13 cellular contexts compared by ENCODE assay signal in genomic region chr11:72432347-72433287, GRCh38. TPM values are rescaled to one million over a fixed set of nuclear protein-coding genes. Genes with fewer than 3 reads are reported as not detected.
DNase-seq lines count a peak whose midpoint lies in the region; ATAC-seq, FAIRE-seq and TF ChIP-seq lines count a peak whose summit lies in the region.
"Had no signal": no experiment of that assay in that cellular context is flagged by ENCODE, and none has a peak within 500 bp of the region (broad histone marks: within the 10 kb centered on the region; RNA-seq: fewer than 3 reads in every experiment).

No MANE protein-coding gene starts in this region.

- intact Hi-C loops in naive thymus-derived CD4-positive, alpha-beta T cell (cut with micrococcal nuclease): loop anchor here (5.0 kb wide), 6 partner anchors 100 to 645 kb away; no protein-coding TSS in a partner anchor

- H3K4me1 ChIP-seq in CD4-positive, CD25-positive, alpha-beta regulatory T cell (ENCODE audit: control insufficient read depth, insufficient read depth, low read length, poor library complexity, severe bottlenecking): peaks cover 20% of the 10 kb centered on the region
- peaks cover 12 to 13% of the 10 kb centered on the region in 2 donors for H3K4me1 ChIP-seq in naive thymus-derived CD4-positive, alpha-beta T cell (ENCODE audit: control insufficient read depth in 2 of 2, insufficient read depth in 2 of 2, low read length in 2 of 2)

- H3K9me3 Mint-ChIP-seq in CD4-positive, CD25-positive, alpha-beta regulatory T cell: no peaks in the 10 kb centered on the region
- no peaks in the 10 kb centered on the region for H3K9me3 Mint-ChIP-seq in activated naive CD8-positive, alpha-beta T cell treated with anti-CD3 and anti-CD28 coated beads, Interleukin-2, amount 10 ng/mL, durations not matched to agents 7 days and 5 days
- H3K9me3 Mint-ChIP-seq in naive thymus-derived CD4-positive, alpha-beta T cell: peaks cover 0 to 1% (median 0%) of the 10 kb centered on the region in 11 donors

- CTCF ChIA-PET in naive thymus-derived CD4-positive, alpha-beta T cell (lab: Charles Lee): interaction anchor here (0.6 kb wide), 1 partner anchor 354 kb away, joined by 3 read pairs; no protein-coding TSS in a partner anchor

- TF ChIP-seq CTCF in HL-60 (IDR thresholded peaks at IDR 0.05; ENCODE audit: insufficient read depth, low read length): no peak

- H3K27ac ChIP-seq in CD4-positive, CD25-positive, alpha-beta regulatory T cell (ENCODE audit: insufficient read depth, low read length, poor library complexity, severe bottlenecking): no peak overlapping the region
- peak overlapping the region; percentile 95 for H3K27ac ChIP-seq in HL-60 (replicated peaks)
- no peak overlapping the region for H3K27ac ChIP-seq in naive thymus-derived CD4-positive, alpha-beta T cell (ENCODE audit: low read depth, low read length)

- H3K9me3 ChIP-seq in CD4-positive, CD25-positive, alpha-beta regulatory T cell (ENCODE audit: control insufficient read depth in 2 of 2, low read length in 2 of 2): no peaks in the 10 kb centered on the region
- no peaks in the 10 kb centered on the region for H3K9me3 ChIP-seq in naive thymus-derived CD4-positive, alpha-beta T cell (ENCODE audit: control insufficient read depth in 2 of 3, low read length in 3 of 3)
- H3K9me3 ChIP-seq: tibial artery had no signal

- H3K36me3 ChIP-seq in CD4-positive, CD25-positive, alpha-beta regulatory T cell (ENCODE audit: control insufficient read depth, insufficient read depth, low read length): peaks cover 6% of the 10 kb centered on the region
- H3K36me3 ChIP-seq in naive thymus-derived CD4-positive, alpha-beta T cell (ENCODE audit: control insufficient read depth in 2 of 3, insufficient read depth in 3 of 3, low read length in 3 of 3): peaks cover 0 to 27% (median 0%) of the 10 kb centered on the region in 3 experiments

- no peak for FAIRE-seq in RCC 7860 (lab: Jason Lieb, UNC)
- FAIRE-seq: colon, frontal cortex had no signal

- ATAC-seq in CD4-positive, CD25-positive, alpha-beta regulatory T cell (ENCODE audit: low read depth in 2 of 2): no peak
- no peak for ATAC-seq in activated naive CD8-positive, alpha-beta T cell treated with anti-CD3 and anti-CD28 coated beads, Interleukin-2, amount 10 ng/mL, durations not matched to agents 7 days and 5 days (ENCODE audit: low read depth)
- no peak for ATAC-seq in naive thymus-derived CD4-positive, alpha-beta T cell
- ATAC-seq: left lobe of liver had no signal

- DNase-seq in CD4-positive, CD25-positive, alpha-beta regulatory T cell: no peak
- DNase-seq in HL-60 (ENCODE audit: low read depth in 1 of 2, low spot score in 1 of 2) (no peak), NCI-H82 (lab: John Stamatoyannopoulos, UW) (no peak), NCI-H2196 (lab: John Stamatoyannopoulos, UW; ENCODE audit: unreplicated experiment) (no peak), SW 1271 (lab: John Stamatoyannopoulos, UW) (no peak), RCC 7860 (ENCODE audit: low spot score) (no peak)
- no peak for DNase-seq in activated naive CD8-positive, alpha-beta T cell treated with anti-CD3 and anti-CD28 coated beads, Interleukin-2, amount 10 ng/mL, durations not matched to agents 7 days and 5 days
- DNase-seq in naive thymus-derived CD4-positive, alpha-beta T cell: no peak
- DNase-seq: T-helper 9 cell, tibial artery had no signal

- H3K27me3 ChIP-seq in CD4-positive, CD25-positive, alpha-beta regulatory T cell (ENCODE audit: control insufficient read depth, insufficient read depth, low read length): no peaks in the 10 kb centered on the region
- no peaks in the 10 kb centered on the region for H3K27me3 ChIP-seq in HL-60 (ENCODE audit: insufficient read depth, poor library complexity, severe bottlenecking)
- H3K27me3 ChIP-seq in naive thymus-derived CD4-positive, alpha-beta T cell (ENCODE audit: control insufficient read depth in 2 of 2, insufficient read depth in 2 of 2, low read length in 2 of 2): no peaks in the 10 kb centered on the region

- no peak overlapping the region for H3K4me3 ChIP-seq in CD4-positive, CD25-positive, alpha-beta regulatory T cell (ENCODE audit: low read depth, low read length)
- peak overlapping the region; percentile 76 for H3K4me3 ChIP-seq in HL-60 (replicated peaks; ENCODE audit: insufficient read depth, low read length)
- H3K4me3 ChIP-seq in naive thymus-derived CD4-positive, alpha-beta T cell (ENCODE audit: low read length): no peak overlapping the region

- POLR2A ChIA-PET in activated naive CD8-positive, alpha-beta T cell treated with anti-CD3 and anti-CD28 coated beads, Interleukin-2, amount 10 ng/mL, durations not matched to agents 7 days and 5 days (lab: Charles Lee): interaction anchor here (0.6 to 1.1 kb wide), 2 partner anchors 360 to 394 kb away, joined by 3 to 7 read pairs; no protein-coding TSS in a partner anchor
- POLR2A ChIA-PET in naive thymus-derived CD4-positive, alpha-beta T cell (lab: Charles Lee): no interaction called here

- peaks cover 8 to 44% (median 33%) of the 10 kb centered on the region in 4 donors for H3K4me1 Mint-ChIP-seq in CD4-positive, CD25-positive, alpha-beta regulatory T cell
- H3K4me1 Mint-ChIP-seq in activated naive CD8-positive, alpha-beta T cell treated with anti-CD3 and anti-CD28 coated beads, Interleukin-2, amount 10 ng/mL, durations not matched to agents 7 days and 5 days: peaks cover 35% of the 10 kb centered on the region
- H3K4me1 Mint-ChIP-seq in naive thymus-derived CD4-positive, alpha-beta T cell: peaks cover 15 to 42% (median 38%) of the 10 kb centered on the region in 7 donors

- peak overlapping the region; percentile 2 to 62 (median 5) for H3K27ac Mint-ChIP-seq in CD4-positive, CD25-positive, alpha-beta regulatory T cell
- H3K27ac Mint-ChIP-seq in activated naive CD8-positive, alpha-beta T cell treated with anti-CD3 and anti-CD28 coated beads, Interleukin-2, amount 10 ng/mL, durations not matched to agents 7 days and 5 days: peak overlapping the region; percentile 30
- peak overlapping the region in 6 of 9 donors; percentile 8 to 93 (median 46) for H3K27ac Mint-ChIP-seq in naive thymus-derived CD4-positive, alpha-beta T cell

- peaks cover 9% of the 10 kb centered on the region for H3K27me3 Mint-ChIP-seq in CD4-positive, CD25-positive, alpha-beta regulatory T cell
- H3K27me3 Mint-ChIP-seq in activated naive CD8-positive, alpha-beta T cell treated with anti-CD3 and anti-CD28 coated beads, Interleukin-2, amount 10 ng/mL, durations not matched to agents 7 days and 5 days: no peaks in the 10 kb centered on the region
- H3K27me3 Mint-ChIP-seq in naive thymus-derived CD4-positive, alpha-beta T cell: no peaks in the 10 kb centered on the region

- peak overlapping the region; percentile 55 to 88 (median 75) for H3K4me3 Mint-ChIP-seq in CD4-positive, CD25-positive, alpha-beta regulatory T cell
- peak overlapping the region; percentile 62 for H3K4me3 Mint-ChIP-seq in activated naive CD8-positive, alpha-beta T cell treated with anti-CD3 and anti-CD28 coated beads, Interleukin-2, amount 10 ng/mL, durations not matched to agents 7 days and 5 days
- peak overlapping the region; percentile 24 to 90 (median 62) for H3K4me3 Mint-ChIP-seq in naive thymus-derived CD4-positive, alpha-beta T cell

- H3K36me3 Mint-ChIP-seq in CD4-positive, CD25-positive, alpha-beta regulatory T cell: peaks cover 16% of the 10 kb centered on the region
- H3K36me3 Mint-ChIP-seq in activated naive CD8-positive, alpha-beta T cell treated with anti-CD3 and anti-CD28 coated beads, Interleukin-2, amount 10 ng/mL, durations not matched to agents 7 days and 5 days: peaks cover 3% of the 10 kb centered on the region
- H3K36me3 Mint-ChIP-seq in naive thymus-derived CD4-positive, alpha-beta T cell: peaks cover 0 to 14% (median 3%) of the 10 kb centered on the region in 5 donors

RNA-seq across cellular contexts. Expression of gene CLPB, which starts 1.7 kb away (rescaled TPM):
- total RNA-seq in CD4-positive, CD25-positive, alpha-beta regulatory T cell: 14.7 TPM
- 1 to 10 TPM; 3.8 to 8.0 (median 5.0) TPM for polyA plus RNA-seq in CD4-positive, CD25-positive, alpha-beta regulatory T cell
- 10 to 100 TPM; 21.6 to 23.2 TPM for total RNA-seq in activated naive CD8-positive, alpha-beta T cell treated with anti-CD3 and anti-CD28 coated beads, Interleukin-2, amount 10 ng/mL, durations not matched to agents 7 days and 5 days
- 10 to 100 TPM; 14.3 to 24.2 (median 17.9) TPM for total RNA-seq in naive thymus-derived CD4-positive, alpha-beta T cell
- 1 to 10 TPM; 4.9 to 7.4 TPM for polyA plus RNA-seq in naive thymus-derived CD4-positive, alpha-beta T cell
